ENCODE assay signal across 1 cellular context in genomic region chr9:93453047-93453914, GRCh38.
TF ChIP-seq lines count a peak whose summit lies in the region.

Gene FAM120AOS (minus strand): TSS chr9:93453581. CDS start chr9:93452709, 872 bp downstream.

TF ChIP-seq in WTC11, 78 proteins besides CTCF, POLR2A, EP300 and RAD21 (continued from another document):
- no peak for TF ChIP-seq HMGXB4 (CRISPR knock-in tag; IDR thresholded peaks at IDR 0.05)
- no peak for TF ChIP-seq GTF2I (CRISPR knock-in tag; conservative IDR thresholded peaks at IDR 0.05)
TF ChIP-seq in WTC11: peak in this region for 5.
